Comparison of ENCODE assay signal across 14 cellular contexts in the genomic region with DNA sequence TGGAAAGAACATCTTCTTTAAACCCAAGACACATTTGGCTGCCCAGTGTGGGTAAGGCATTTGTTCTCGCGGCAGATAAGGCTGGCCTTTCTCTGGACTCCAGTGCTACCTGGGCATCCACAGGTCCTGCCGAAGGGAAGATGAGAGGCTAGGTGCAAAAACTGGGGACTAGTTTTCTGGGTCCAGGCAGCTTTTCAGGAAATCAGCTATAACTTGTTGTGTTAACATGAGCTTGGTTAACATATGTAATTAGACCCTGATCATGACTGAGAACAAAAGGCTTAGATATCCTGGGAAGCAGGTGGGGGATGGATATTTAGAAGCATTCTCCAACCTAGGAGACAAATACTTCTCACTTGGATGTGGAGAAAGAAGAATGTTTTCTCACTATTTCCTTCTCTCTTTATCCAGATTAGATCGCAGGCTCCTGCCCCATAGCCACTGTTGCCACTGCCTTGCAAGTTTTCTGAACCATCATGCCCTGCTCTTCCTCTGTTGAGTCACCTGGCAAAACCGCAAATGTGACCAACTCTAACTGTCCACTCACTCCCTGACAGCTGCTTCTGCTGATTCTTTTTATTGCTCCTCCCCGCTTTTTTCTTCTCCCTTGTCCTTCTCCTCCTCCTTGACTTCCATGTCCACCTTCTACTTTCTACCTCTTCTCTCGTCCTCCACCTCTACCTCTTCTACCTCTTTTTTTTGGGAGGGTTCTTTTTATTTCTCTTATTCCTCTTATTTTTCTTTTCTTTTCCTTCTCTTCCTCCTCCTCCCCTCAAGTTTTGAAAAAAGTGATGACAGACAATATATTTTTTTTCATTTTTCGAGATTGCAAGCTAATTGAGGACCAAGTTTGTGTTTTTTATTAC.
DNase-seq lines count a peak whose midpoint lies in the region; ATAC-seq and TF ChIP-seq lines count a peak whose summit lies in the region.
"Had no signal": no experiment of that assay in that cellular context is flagged by ENCODE, and none has a peak within 500 bp of the region (broad histone marks: within the 10 kb centered on the region; RNA-seq: fewer than 3 reads in every experiment).

No MANE protein-coding gene starts in this region.

- H3K36me3 Mint-ChIP-seq in stimulated activated naive CD8-positive, alpha-beta T cell treated with anti-CD3 and anti-CD28 coated beads, Interleukin-15, Interleukin-2, amounts not matched to agents 100 ng/mL and 50 ng/mL, for 24 hours (ENCODE audit: low read depth): peaks cover 60% of the 10 kb centered on the region
- H3K36me3 Mint-ChIP-seq in endothelial cell (ENCODE audit: low read depth, unreplicated experiment): peaks cover 36% of the 10 kb centered on the region

- no peaks in the 10 kb centered on the region for H4K20me1 ChIP-seq in PC-9 (ENCODE audit: insufficient read depth)

- H3K4me2 ChIP-seq in PC-9 (no peak overlapping the region), neuronal stem cell (ENCODE audit: insufficient read depth, low read length, poor library complexity, severe bottlenecking) (no peak overlapping the region)

- H4K8ac ChIP-seq in neuronal stem cell (ENCODE audit: low read depth, low read length): no peak overlapping the region

- H4K91ac ChIP-seq in neuronal stem cell (ENCODE audit: low read depth, low read length, poor library complexity): no peak overlapping the region

- H3K4me1 Mint-ChIP-seq in stimulated activated naive CD8-positive, alpha-beta T cell treated with anti-CD3 and anti-CD28 coated beads, Interleukin-15, Interleukin-2, amounts not matched to agents 100 ng/mL and 50 ng/mL, for 24 hours (ENCODE audit: low read depth): peaks cover 5% of the 10 kb centered on the region
- no peaks in the 10 kb centered on the region for H3K4me1 Mint-ChIP-seq in stimulated activated naive CD8-positive, alpha-beta T cell treated with anti-CD3 and anti-CD28 coated beads, Interleukin-15, amount 100 ng/mL, for 72 hours
- no peaks in the 10 kb centered on the region for H3K4me1 Mint-ChIP-seq in endothelial cell (ENCODE audit: unreplicated experiment)

- H3K27ac ChIP-seq in PC-9 (no peak overlapping the region), neuronal stem cell (replicated peaks; ENCODE audit: low read length) (no peak overlapping the region), heart right ventricle (no peak overlapping the region)
- H3K27ac ChIP-seq: C4-2B, cardiac muscle cell, gastrocnemius medialis had no signal

- H2BK15ac ChIP-seq in neuronal stem cell (ENCODE audit: low read length): no peak overlapping the region

- no peak overlapping the region for H2BK12ac ChIP-seq in neuronal stem cell (ENCODE audit: low read length)

- no peak overlapping the region for H2AK5ac ChIP-seq in neuronal stem cell (ENCODE audit: low read depth, low read length)

- H3F3A ChIP-seq in PC-9 (ENCODE audit: insufficient read depth, low read depth): no peaks in the 10 kb centered on the region

- no TSS peak for BruUV-seq in PC-9 (replicated peaks; lab: Mats Ljungman, UMichigan)

- 100% methylated on average over 1 of the region's 8 CpGs; no CpG with 5 or more reads in 1 of the 2 donors for WGBS in neuronal stem cell (ENCODE audit: extremely low coverage in 2 of 2, insufficient read length in 2 of 2, insufficient replicate concordance in 1 of 2), 2 donors
- 90 to 91% methylated on average over 8 of the region's 8 CpGs for WGBS in heart right ventricle, 2 donors

- H3K36me3 ChIP-seq in PC-9 (ENCODE audit: low read depth): peaks cover 5% of the 10 kb centered on the region; the same call in 1 of the 2 replicates
- H3K36me3 ChIP-seq in neuronal stem cell (replicated peaks in 1 of 2; ENCODE audit: control insufficient read depth in 2 of 2, insufficient read depth in 2 of 2, low read length in 2 of 2): peaks cover 2 to 63% of the 10 kb centered on the region in 2 donors
- H3K36me3 ChIP-seq in heart right ventricle: peaks cover 0 to 100% (median 26%) of the 10 kb centered on the region in 9 donors
- H3K36me3 ChIP-seq: HAP-1 had no signal

- H3K23ac ChIP-seq in neuronal stem cell (ENCODE audit: low read depth, low read length, poor library complexity): no peak overlapping the region

- H3K9me3 ChIP-seq in PC-9 (ENCODE audit: insufficient read depth, low read depth): no peaks in the 10 kb centered on the region
- no peaks in the 10 kb centered on the region for H3K9me3 ChIP-seq in neuronal stem cell (replicated peaks in 1 of 2; ENCODE audit: control insufficient read depth in 2 of 2, insufficient read depth in 1 of 2, low read depth in 1 of 2, low read length in 2 of 2)
- no peaks in the 10 kb centered on the region for H3K9me3 ChIP-seq in heart right ventricle
- H3K9me3 ChIP-seq: gastrocnemius medialis, HAP-1 had no signal

- H3K79me2 ChIP-seq in PC-9 (ENCODE audit: low read depth): no peaks in the 10 kb centered on the region

- POLR2A ChIA-PET in PC-9 (lab: Charles Lee; ENCODE audit: unreplicated experiment): no interaction called here

- H3K27me3 ChIP-seq in PC-9 (ENCODE audit: insufficient read depth, low read depth) (no peaks in the 10 kb centered on the region), neuronal stem cell (ENCODE audit: control insufficient read depth in 3 of 3, insufficient read depth in 3 of 3, low read depth in 1 of 3, low read length in 3 of 3) (no peaks in the 10 kb centered on the region), heart right ventricle (no peaks in the 10 kb centered on the region)
- H3K27me3 ChIP-seq: cardiac muscle cell, gastrocnemius medialis had no signal

- no peaks in the 10 kb centered on the region for H3K27me3 Mint-ChIP-seq in stimulated activated naive CD8-positive, alpha-beta T cell treated with anti-CD3 and anti-CD28 coated beads, Interleukin-15, Interleukin-2, amounts not matched to agents 100 ng/mL and 50 ng/mL, for 24 hours
- no peaks in the 10 kb centered on the region for H3K27me3 Mint-ChIP-seq in stimulated activated naive CD8-positive, alpha-beta T cell treated with anti-CD3 and anti-CD28 coated beads, Interleukin-15, amount 100 ng/mL, for 72 hours
- H3K27me3 Mint-ChIP-seq in endothelial cell (ENCODE audit: unreplicated experiment): no peaks in the 10 kb centered on the region

- H3K18ac ChIP-seq in neuronal stem cell (ENCODE audit: low read length): no peak overlapping the region

- no peaks in the 10 kb centered on the region for H3K4me1 ChIP-seq in PC-9 (replicated peaks; ENCODE audit: insufficient read depth)
- H3K4me1 ChIP-seq in neuronal stem cell (ENCODE audit: control insufficient read depth in 2 of 2, insufficient read depth in 1 of 2, low read depth in 1 of 2, low read length in 2 of 2): no peaks in the 10 kb centered on the region
- no peaks in the 10 kb centered on the region for H3K4me1 ChIP-seq in heart right ventricle
- H3K4me1 ChIP-seq: gastrocnemius medialis, HAP-1 had no signal

- CTCF ChIA-PET in PC-9 (lab: Charles Lee): no interaction called here

- H3K4me3 ChIP-seq in PC-9: no peak overlapping the region
- no peak overlapping the region for H3K4me3 ChIP-seq in neuronal stem cell (ENCODE audit: low read length in 2 of 2)
- H3K4me3 ChIP-seq in heart right ventricle: no peak overlapping the region
- H3K4me3 ChIP-seq: cardiac muscle cell, gastrocnemius medialis, HAP-1 had no signal

- no peak overlapping the region for H3K4me3 Mint-ChIP-seq in stimulated activated naive CD8-positive, alpha-beta T cell treated with anti-CD3 and anti-CD28 coated beads, Interleukin-15, Interleukin-2, amounts not matched to agents 100 ng/mL and 50 ng/mL, for 24 hours
- no peak overlapping the region for H3K4me3 Mint-ChIP-seq in stimulated activated naive CD8-positive, alpha-beta T cell treated with anti-CD3 and anti-CD28 coated beads, Interleukin-15, amount 100 ng/mL, for 72 hours
- no peak overlapping the region for H3K4me3 Mint-ChIP-seq in endothelial cell (ENCODE audit: unreplicated experiment)

- no peak overlapping the region for H2BK5ac ChIP-seq in neuronal stem cell (ENCODE audit: low read length)

- no peak overlapping the region for H2AFZ ChIP-seq in PC-9
- H2AFZ ChIP-seq in neuronal stem cell (ENCODE audit: low read length): no peak overlapping the region

- DNase-seq in stimulated activated naive CD8-positive, alpha-beta T cell treated with anti-CD3 and anti-CD28 coated beads, Interleukin-15, amount 100 ng/mL, for 72 hours: no peak
- DNase-seq in PC-9 (peak; percentile 36 to 60), endothelial cell (ENCODE audit: low spot score) (no peak), neuronal stem cell (ENCODE audit: low spot score) (no peak), heart right ventricle (no peak)
- DNase-seq: activated CD4-positive, alpha-beta T cell treated with anti-CD3 and anti-CD28 coated beads, Interleukin-2, amount 50 U/mL, for 4 hours; gastrocnemius medialis; NCI-H69 had no signal

- no peak for ATAC-seq in stimulated activated naive CD8-positive, alpha-beta T cell treated with anti-CD3 and anti-CD28 coated beads, Interleukin-15, amount 100 ng/mL, for 72 hours
- ATAC-seq in GM21529 (IDR thresholded peaks at IDR 0.05; ENCODE audit: unreplicated experiment) (no peak), GM18867 (IDR thresholded peaks at IDR 0.05; ENCODE audit: unreplicated experiment) (no peak), heart right ventricle (no peak)
- ATAC-seq: gastrocnemius medialis had no signal

- intact Hi-C loops in PC-9 (cut with micrococcal nuclease; ENCODE audit: unreplicated experiment): no loop called here
- intact Hi-C loops in heart right ventricle (cut with DNase I): no loop called here

- no peak overlapping the region for H3K4ac ChIP-seq in neuronal stem cell (ENCODE audit: low read length)

- no peaks in the 10 kb centered on the region for H3K9me3 Mint-ChIP-seq in stimulated activated naive CD8-positive, alpha-beta T cell treated with anti-CD3 and anti-CD28 coated beads, Interleukin-15, Interleukin-2, amounts not matched to agents 100 ng/mL and 50 ng/mL, for 24 hours
- no peaks in the 10 kb centered on the region for H3K9me3 Mint-ChIP-seq in stimulated activated naive CD8-positive, alpha-beta T cell treated with anti-CD3 and anti-CD28 coated beads, Interleukin-15, amount 100 ng/mL, for 72 hours
- no peaks in the 10 kb centered on the region for H3K9me3 Mint-ChIP-seq in endothelial cell (ENCODE audit: unreplicated experiment)

- H2BK120ac ChIP-seq in neuronal stem cell (ENCODE audit: low read depth, low read length): no peak overlapping the region

- H3K14ac ChIP-seq in neuronal stem cell (ENCODE audit: low read length): no peak overlapping the region

- H3K79me1 ChIP-seq in neuronal stem cell (ENCODE audit: low read depth, low read length): no peaks in the 10 kb centered on the region

- peak overlapping the region; percentile 57 for H3K27ac Mint-ChIP-seq in stimulated activated naive CD8-positive, alpha-beta T cell treated with anti-CD3 and anti-CD28 coated beads, Interleukin-15, Interleukin-2, amounts not matched to agents 100 ng/mL and 50 ng/mL, for 24 hours
- no peak overlapping the region for H3K27ac Mint-ChIP-seq in stimulated activated naive CD8-positive, alpha-beta T cell treated with anti-CD3 and anti-CD28 coated beads, Interleukin-15, amount 100 ng/mL, for 72 hours
- H3K27ac Mint-ChIP-seq in endothelial cell (ENCODE audit: unreplicated experiment): peak overlapping the region; percentile 2

- H3K9me2 ChIP-seq in PC-9 (ENCODE audit: insufficient read depth): no peaks in the 10 kb centered on the region

- TF ChIP-seq CTCF in PC-9 (conservative IDR thresholded peaks at IDR 0.05) (no peak), endothelial cell (IDR thresholded peaks at IDR 0.05; ENCODE audit: unreplicated experiment) (no peak), heart right ventricle (IDR thresholded peaks at IDR 0.05) (no peak)

- no peak overlapping the region for H3K9ac ChIP-seq in neuronal stem cell (ENCODE audit: low read depth, low read length, poor library complexity)

Comparison
In these comparisons a context has a peak if more than half of its experiments do, and no peak if none do; other contexts are left out.
1. H3K27ac Mint-ChIP-seq: peak in stimulated activated naive CD8-positive, alpha-beta T cell treated with anti-CD3 and anti-CD28 coated beads, Interleukin-15, Interleukin-2, amounts not matched to agents 100 ng/mL and 50 ng/mL, for 24 hours (single experiment) and endothelial cell (single experiment); none in stimulated activated naive CD8-positive, alpha-beta T cell treated with anti-CD3 and anti-CD28 coated beads, Interleukin-15, amount 100 ng/mL, for 72 hours (0 of 2).
2. DNase-seq: peak in PC-9 (2 of 2); none in stimulated activated naive CD8-positive, alpha-beta T cell treated with anti-CD3 and anti-CD28 coated beads, Interleukin-15, amount 100 ng/mL, for 72 hours (0 of 2), endothelial cell (single experiment), neuronal stem cell (single experiment) and heart right ventricle (0 of 2).